ENCODE assay signal across 1 cellular context in genomic region chr1:10676987-10677386, GRCh38.
TF ChIP-seq lines count a peak whose summit lies in the region.

No MANE protein-coding gene starts in this region.

TF ChIP-seq in GM23338, 12 proteins besides CTCF, POLR2A, EP300 and RAD21:
- TF ChIP-seq REST (IDR thresholded peaks at IDR 0.05; ENCODE audit: unreplicated experiment): no peak
- TF ChIP-seq ZNF331 (CRISPR knock-in tag; IDR thresholded peaks at IDR 0.05; ENCODE audit: low read depth): no peak
